In genomic region chr1:6099297-6099696, GRCh38 we compare ENCODE assay signal across 11 cellular contexts.
"Had no signal": no experiment of that assay in that cellular context is flagged by ENCODE, and none has a peak within 500 bp of the region (broad histone marks: within the 10 kb centered on the region; RNA-seq: fewer than 3 reads in every experiment).

No MANE protein-coding gene starts in this region.

- H3K4me1 Mint-ChIP-seq: activated naive CD4-positive, alpha-beta T cell treated with anti-CD3 and anti-CD28 coated beads, Interleukin-2, amount 50 U/mL, for 24 hours; mesothelial cell of epicardium; nephron had no signal

- ATAC-seq: activated CD4-positive, CD25-positive, alpha-beta regulatory T cell treated with anti-CD3 and anti-CD28 coated beads, Interleukin-2, amount 50 U/mL, for 24 hours; activated T-cell treated with anti-CD3 and anti-CD28 coated beads, Interleukin-2, amount 50 U/mL, for 72 hours had no signal

- H3K27ac ChIP-seq: body of pancreas, hepatocyte had no signal

- H3K27me3 Mint-ChIP-seq: activated naive CD4-positive, alpha-beta T cell treated with anti-CD3 and anti-CD28 coated beads, Interleukin-2, amount 50 U/mL, for 24 hours had no signal

- H3K27me3 ChIP-seq: hepatocyte had no signal

- H3K4me3 Mint-ChIP-seq: activated naive CD4-positive, alpha-beta T cell treated with anti-CD3 and anti-CD28 coated beads, Interleukin-2, amount 50 U/mL, for 24 hours; activated T-cell treated with anti-CD3 and anti-CD28 coated beads, Interleukin-2, amount 50 U/mL, for 72 hours; mesothelial cell of epicardium; nephron had no signal

- H3K9me3 Mint-ChIP-seq: activated naive CD4-positive, alpha-beta T cell treated with anti-CD3 and anti-CD28 coated beads, Interleukin-2, amount 50 U/mL, for 24 hours; activated T-cell treated with anti-CD3 and anti-CD28 coated beads, Interleukin-2, amount 50 U/mL, for 72 hours; mesothelial cell of epicardium; nephron had no signal

- DNase-seq: activated effector memory CD4-positive, alpha-beta T cell treated with anti-CD3 and anti-CD28 coated beads, Interleukin-2, amount 50 U/mL, for 16 hours; activated T-cell treated with anti-CD3 and anti-CD28 coated beads, Interleukin-2, amount 50 U/mL, for 72 hours; amniotic stem cell; stimulated activated CD4-positive, alpha-beta T cell treated with anti-CD3 and anti-CD28 coated beads, Interleukin-4, amount 100 ng/mL, for 4 hours; stimulated activated naive CD4-positive, alpha-beta T cell had no signal

- H3K4me3 ChIP-seq: body of pancreas, hepatocyte had no signal

- H3K27ac Mint-ChIP-seq: activated naive CD4-positive, alpha-beta T cell treated with anti-CD3 and anti-CD28 coated beads, Interleukin-2, amount 50 U/mL, for 24 hours; activated T-cell treated with anti-CD3 and anti-CD28 coated beads, Interleukin-2, amount 50 U/mL, for 72 hours; mesothelial cell of epicardium; nephron had no signal

- H3K36me3 Mint-ChIP-seq: activated naive CD4-positive, alpha-beta T cell treated with anti-CD3 and anti-CD28 coated beads, Interleukin-2, amount 50 U/mL, for 24 hours; mesothelial cell of epicardium had no signal

- H3K9me3 ChIP-seq: body of pancreas had no signal

- H3K4me1 ChIP-seq: body of pancreas had no signal
